12 cellular contexts compared by ENCODE assay signal in the genomic region with DNA sequence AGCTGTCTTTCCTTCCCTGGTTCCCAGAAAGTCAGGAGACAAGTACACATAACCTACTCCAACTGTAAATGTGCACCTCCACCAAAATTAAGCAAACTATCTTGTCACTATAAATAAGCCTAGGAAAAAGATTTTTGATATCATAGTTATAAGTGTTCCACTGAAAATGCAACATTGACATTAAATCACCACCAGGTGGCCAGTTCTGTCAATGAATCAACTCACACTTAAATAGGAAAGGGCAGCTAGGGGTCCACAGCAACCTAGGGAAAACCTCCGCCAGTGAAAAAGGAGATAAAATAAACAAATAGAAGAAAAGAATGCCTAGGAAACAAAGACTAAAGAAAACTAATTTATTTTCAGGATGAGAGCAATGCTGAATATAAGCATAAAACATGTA.
DNase-seq lines count a peak whose midpoint lies in the region; ATAC-seq and TF ChIP-seq lines count a peak whose summit lies in the region.
"Had no signal": no experiment of that assay in that cellular context is flagged by ENCODE, and none has a peak within 500 bp of the region (broad histone marks: within the 10 kb centered on the region; RNA-seq: fewer than 3 reads in every experiment).

No MANE protein-coding gene starts in this region.

- H4K20me1 ChIP-seq in H9 (ENCODE audit: control insufficient read depth, insufficient read depth, insufficient read length) = no peaks in the 10 kb centered on the region
- no peaks in the 10 kb centered on the region for H4K20me1 ChIP-seq in osteoblast (ENCODE audit: insufficient read depth, low read length)

- no peaks in the 10 kb centered on the region for H3K23me2 ChIP-seq in H9 (ENCODE audit: insufficient read length, low read depth, low read length, poor library complexity, severe bottlenecking)

- H2BK12ac ChIP-seq in H9 (ENCODE audit: insufficient read length, low read depth, low read length) (no peak overlapping the region), mesenchymal stem cell (ENCODE audit: low read length in 2 of 2) (no peak overlapping the region)

- H3K9ac ChIP-seq in H9 (ENCODE audit: extremely low read depth, insufficient read length, low read length) = no peak overlapping the region
- no peak overlapping the region for H3K9ac ChIP-seq in mesenchymal stem cell (ENCODE audit: low read length)

- no peak overlapping the region for H4K91ac ChIP-seq in H9 (ENCODE audit: insufficient read length, low read depth, low read length)
- H4K91ac ChIP-seq in mesenchymal stem cell (ENCODE audit: low read length) = no peak overlapping the region

- H3K14ac ChIP-seq in H9 (ENCODE audit: insufficient read depth, low read length) (no peak overlapping the region), mesenchymal stem cell (ENCODE audit: low read length in 2 of 2) (no peak overlapping the region)

- H3K27me3 ChIP-seq in H9 (ENCODE audit: insufficient read depth, low read length) (no peaks in the 10 kb centered on the region), body of pancreas (no peaks in the 10 kb centered on the region), mesenchymal stem cell (ENCODE audit: control insufficient read depth in 1 of 2, insufficient read depth in 1 of 2, low read length in 2 of 2) (no peaks in the 10 kb centered on the region), osteoblast (ENCODE audit: insufficient read depth, low read length) (no peaks in the 10 kb centered on the region)
- H3K27me3 ChIP-seq: uterus had no signal

- no peaks in the 10 kb centered on the region for H3K27me3 Mint-ChIP-seq in H9 (ENCODE audit: low read depth)
- H3K27me3 Mint-ChIP-seq: memory B cell had no signal

- no peak overlapping the region for H3K4me3 Mint-ChIP-seq in H9
- H3K4me3 Mint-ChIP-seq: memory B cell had no signal

- H2AFZ ChIP-seq in H9 (ENCODE audit: low read length) = no peak overlapping the region
- no peak overlapping the region for H2AFZ ChIP-seq in mesenchymal stem cell (ENCODE audit: low read depth, low read length)
- no peak overlapping the region for H2AFZ ChIP-seq in osteoblast (ENCODE audit: low read length)

- H3K4me1 Mint-ChIP-seq in H9 = peaks cover 0 to 3% of the 10 kb centered on the region in 2 experiments; a peak in 2 of 4 replicates
- H3K4me1 Mint-ChIP-seq: memory B cell had no signal

- peaks cover 0 to 10% of the 10 kb centered on the region in 2 experiments; a peak in 2 of 5 replicates for H3K9me3 Mint-ChIP-seq in H9

- peaks cover 0 to 5% (median 0%) of the 10 kb centered on the region in 3 experiments; a peak in 3 of 7 replicates for H3K36me3 Mint-ChIP-seq in H9 (ENCODE audit: insufficient read depth in 1 of 3, low read depth in 3 of 3)
- H3K36me3 Mint-ChIP-seq: memory B cell had no signal

- no peaks in the 10 kb centered on the region for H3K4me1 ChIP-seq in H9 (ENCODE audit: insufficient read depth, low read length)
- no peaks in the 10 kb centered on the region for H3K4me1 ChIP-seq in body of pancreas
- H3K4me1 ChIP-seq in mesenchymal stem cell (ENCODE audit: control insufficient read depth, insufficient read depth, low read depth, low read length) = no peaks in the 10 kb centered on the region
- no peaks in the 10 kb centered on the region for H3K4me1 ChIP-seq in osteoblast (ENCODE audit: insufficient read depth, low read length)
- H3K4me1 ChIP-seq: uterus had no signal

- H2BK5ac ChIP-seq in H9 (ENCODE audit: insufficient read length, low read length) = no peak overlapping the region
- no peak overlapping the region for H2BK5ac ChIP-seq in mesenchymal stem cell (ENCODE audit: low read depth, low read length, poor library complexity, severe bottlenecking)

- no peak for TF ChIP-seq POLR2A in body of pancreas (IDR thresholded peaks at IDR 0.05)

- H3K27ac Mint-ChIP-seq in H9 = no peak overlapping the region
- H3K27ac Mint-ChIP-seq: memory B cell had no signal

- H3T11ph ChIP-seq in H9 (ENCODE audit: low read length) = no peak overlapping the region

- H4K8ac ChIP-seq in H9 (replicated peaks; ENCODE audit: insufficient read length, low read depth, low read length) = no peak overlapping the region
- H4K8ac ChIP-seq in mesenchymal stem cell (ENCODE audit: low read length) = no peak overlapping the region

- no peaks in the 10 kb centered on the region for H3K79me1 ChIP-seq in H9 (ENCODE audit: insufficient read depth, low read depth, low read length, poor library complexity, severe bottlenecking)
- no peaks in the 10 kb centered on the region for H3K79me1 ChIP-seq in mesenchymal stem cell (replicated peaks; ENCODE audit: low read length, poor library complexity, severe bottlenecking)

- H2BK15ac ChIP-seq in H9 (ENCODE audit: low read depth, low read length) (no peak overlapping the region), mesenchymal stem cell (ENCODE audit: low read depth, poor library complexity, severe bottlenecking) (no peak overlapping the region)

- DNase-seq in H9 = no peak
- peak; percentile 4 for DNase-seq in NCI-H1694 (lab: John Stamatoyannopoulos, UW)
- DNase-seq in body of pancreas = no peak
- DNase-seq in mesenchymal stem cell = peak; percentile 28
- DNase-seq in hippocampal formation (lab: John Stamatoyannopoulos, UW) = no peak
- no peak for DNase-seq in osteoblast (ENCODE audit: insufficient read length, low spot score, missing footprints)
- DNase-seq in activated T-cell treated with anti-CD3 and anti-CD28 coated beads, Interleukin-2, amount 50 U/mL, for 48 hours = no peak
- DNase-seq in activated CD4-positive, alpha-beta T cell treated with anti-CD3 and anti-CD28 coated beads for 1 hour = no peak
- DNase-seq: stimulated activated CD4-positive, alpha-beta T cell treated with anti-CD3 and anti-CD28 coated beads, Interleukin-2, amount 100 ng/mL, for 48 hours; uterus had no signal

- H3K9me3 ChIP-seq in H9 (ENCODE audit: control insufficient read depth, low read depth, low read length) (no peaks in the 10 kb centered on the region), body of pancreas (no peaks in the 10 kb centered on the region), mesenchymal stem cell (ENCODE audit: control insufficient read depth, low read length) (no peaks in the 10 kb centered on the region), osteoblast (ENCODE audit: low read depth, low read length) (no peaks in the 10 kb centered on the region)
- H3K9me3 ChIP-seq: uterus had no signal

- no CpG with 5 or more reads among the region's 1 CpG for WGBS in H9 (ENCODE audit: extremely low coverage, insufficient read length, low lambda C conversion rate)
- 17 to 21% methylated on average over 1 of the region's 1 CpG for WGBS in body of pancreas, 2 donors
- no CpG with 5 or more reads among the region's 1 CpG for WGBS in mesenchymal stem cell

- H3K36me3 ChIP-seq in body of pancreas (replicated peaks in 1 of 2; ENCODE audit: insufficient read depth in 1 of 2, low read depth in 2 of 2) (no peaks in the 10 kb centered on the region), mesenchymal stem cell (ENCODE audit: control insufficient read depth in 1 of 2, insufficient read depth in 2 of 2, low read depth in 1 of 2, low read length in 2 of 2) (no peaks in the 10 kb centered on the region), osteoblast (ENCODE audit: insufficient read depth, low read length) (no peaks in the 10 kb centered on the region)
- H3K36me3 ChIP-seq: uterus had no signal

- no peak for ATAC-seq in body of pancreas
- ATAC-seq: Panc1 had no signal

- no peak overlapping the region for H3K23ac ChIP-seq in H9 (ENCODE audit: insufficient read length, low read depth, low read length)
- H3K23ac ChIP-seq in mesenchymal stem cell (ENCODE audit: low read length in 2 of 2) = no peak overlapping the region

- H3K4ac ChIP-seq in H9 (ENCODE audit: low read depth, low read length) (no peak overlapping the region), mesenchymal stem cell (ENCODE audit: low read depth in 1 of 2, low read length in 2 of 2) (no peak overlapping the region)

- no peak overlapping the region for H3K56ac ChIP-seq in H9 (ENCODE audit: insufficient read length, low read depth, low read length)

- H2BK120ac ChIP-seq in H9 (ENCODE audit: low read depth, low read length, poor library complexity, severe bottlenecking) = no peak overlapping the region
- H2BK120ac ChIP-seq in mesenchymal stem cell (ENCODE audit: low read depth, low read length) = no peak overlapping the region

- no peak overlapping the region for H2BK20ac ChIP-seq in H9 (ENCODE audit: low read depth, low read length, poor library complexity, severe bottlenecking)

- H3K79me2 ChIP-seq in H9 (ENCODE audit: insufficient read depth, low read length) (no peaks in the 10 kb centered on the region), osteoblast (ENCODE audit: insufficient read depth, low read length) (no peaks in the 10 kb centered on the region)

- TF ChIP-seq CTCF in H9 (conservative IDR thresholded peaks at IDR 0.05) (peak; percentile 78), body of pancreas (IDR thresholded peaks at IDR 0.05) (peak in 5 of 7 experiments; percentile 25 to 47 (median 29)), osteoblast (IDR thresholded peaks at IDR 0.05; ENCODE audit: extremely low read depth, low read depth, low read length) (no peak)

- H2AK5ac ChIP-seq in H9 (ENCODE audit: insufficient read length, low read length) (no peak overlapping the region), mesenchymal stem cell (ENCODE audit: low read length, severe bottlenecking) (no peak overlapping the region)

- intact Hi-C loops in body of pancreas (cut with DNase I) = no loop called here

- H3K4me3 ChIP-seq in body of pancreas (no peak overlapping the region), mesenchymal stem cell (ENCODE audit: insufficient read depth in 1 of 2, low read depth in 1 of 2, low read length in 2 of 2) (no peak overlapping the region), osteoblast (ENCODE audit: insufficient read depth, low read length) (no peak overlapping the region)
- H3K4me3 ChIP-seq: uterus had no signal

- no peak overlapping the region for H4K5ac ChIP-seq in H9 (ENCODE audit: insufficient read length, low read depth, low read length)

- no peak overlapping the region for H3K18ac ChIP-seq in H9 (ENCODE audit: insufficient read length, low read depth, low read length)
- no peak overlapping the region for H3K18ac ChIP-seq in mesenchymal stem cell (ENCODE audit: low read depth in 1 of 2, low read length in 2 of 2)

- H3K27ac ChIP-seq in H9 (ENCODE audit: insufficient read length, low read depth, low read length) (no peak overlapping the region), body of pancreas (no peak overlapping the region), mesenchymal stem cell (ENCODE audit: low read length, poor library complexity, severe bottlenecking) (no peak overlapping the region), osteoblast (ENCODE audit: low read depth, low read length) (no peak overlapping the region)
- H3K27ac ChIP-seq: uterus had no signal

- H3K4me2 ChIP-seq in H9 (ENCODE audit: insufficient read depth, insufficient read length, low read length) = no peak overlapping the region
- H3K4me2 ChIP-seq in mesenchymal stem cell (ENCODE audit: low read length, poor library complexity, severe bottlenecking) = no peak overlapping the region
- H3K4me2 ChIP-seq in osteoblast (ENCODE audit: insufficient read depth, low read length) = no peak overlapping the region

Comparison
In these comparisons a context has a peak if more than half of its experiments do, and no peak if none do; other contexts are left out.
1. DNase-seq: peak in NCI-H1694 (single experiment) and mesenchymal stem cell (single experiment); none in H9 (single experiment), body of pancreas (0 of 4), hippocampal formation (0 of 2), osteoblast (single experiment), activated T-cell treated with anti-CD3 and anti-CD28 coated beads, Interleukin-2, amount 50 U/mL, for 48 hours (0 of 2) and activated CD4-positive, alpha-beta T cell treated with anti-CD3 and anti-CD28 coated beads for 1 hour (single experiment).